ENCODE assay signal across 10 cellular contexts in the genomic region with DNA sequence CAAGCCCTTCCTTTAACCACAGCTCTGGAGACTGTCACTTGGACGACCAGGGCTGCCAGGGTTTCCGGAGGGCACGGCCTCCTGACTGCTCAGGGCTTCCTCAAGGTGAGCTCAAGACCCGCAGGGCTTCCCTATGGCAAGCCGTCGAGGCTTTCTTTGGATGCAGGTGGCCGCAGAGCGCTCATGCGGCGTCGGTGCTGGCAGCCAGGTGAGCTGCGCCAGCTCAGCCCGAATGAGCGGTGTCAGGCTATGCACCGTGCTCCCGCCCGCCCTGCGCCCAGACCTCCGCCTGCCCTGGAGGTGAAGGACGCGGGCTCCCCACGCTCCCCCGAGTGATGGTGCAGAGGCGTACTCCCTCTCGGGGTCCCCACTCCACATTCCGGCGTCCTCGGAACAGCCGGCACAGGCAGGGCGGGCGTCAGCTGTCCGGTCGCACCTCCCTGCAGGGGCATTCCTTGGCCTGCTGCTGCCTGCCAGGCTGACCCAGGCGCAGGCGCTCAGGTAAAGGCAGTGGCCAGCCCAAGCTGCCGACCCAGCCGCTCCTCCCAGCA. TPM values are rescaled to one million over a fixed set of nuclear protein-coding genes. Genes with fewer than 3 reads are reported as not detected.
A peak's percentile ranks its signal among the peaks of the same experiment; 100 is the strongest.
DNase-seq lines count a peak whose midpoint lies in the region; ATAC-seq and TF ChIP-seq lines count a peak whose summit lies in the region.
"Had no signal": no experiment of that assay in that cellular context is flagged by ENCODE, and none has a peak within 500 bp of the region (broad histone marks: within the 10 kb centered on the region; RNA-seq: fewer than 3 reads in every experiment).

No MANE protein-coding gene starts in this region.

- no peak for TF ChIP-seq CTCF in dorsolateral prefrontal cortex (IDR thresholded peaks at IDR 0.05 in 54 of 56, conservative IDR thresholded peaks at IDR 0.05 in 2 of 56; ENCODE audit: low read depth in 1 of 56, partially characterized antibody in 56 of 56)
- no peak for TF ChIP-seq CTCF in left lung (IDR thresholded peaks at IDR 0.05)
- TF ChIP-seq CTCF in spleen (IDR thresholded peaks at IDR 0.05 in 8 of 11, conservative IDR thresholded peaks at IDR 0.05 in 3 of 11) = no peak
- TF ChIP-seq CTCF in endothelial cell (IDR thresholded peaks at IDR 0.05; ENCODE audit: unreplicated experiment) = no peak
- no peak for TF ChIP-seq CTCF in BE2C (IDR thresholded peaks at IDR 0.05; ENCODE audit: low read depth, low read length)

- H3K27ac Mint-ChIP-seq in endothelial cell (ENCODE audit: unreplicated experiment) = no peak overlapping the region

- no peaks in the 10 kb centered on the region for H3K9me3 Mint-ChIP-seq in endothelial cell (ENCODE audit: unreplicated experiment)

- no peak for DNase-seq in dorsolateral prefrontal cortex
- no peak for DNase-seq in left lung
- peak; percentile 64 for DNase-seq in spleen
- no peak for DNase-seq in caudate nucleus (lab: John Stamatoyannopoulos, UW)
- DNase-seq in endothelial cell (ENCODE audit: low spot score) = no peak
- no peak for DNase-seq in BE2C
- DNase-seq in DMS114 treated with DMSO at 0.1 percent for 48 hours (lab: John Stamatoyannopoulos, UW; ENCODE audit: unreplicated experiment) = no peak
- DNase-seq: OCI-M1 had no signal

- H3K36me3 Mint-ChIP-seq in endothelial cell (ENCODE audit: low read depth, unreplicated experiment) = no peaks in the 10 kb centered on the region

- H3K4me1 Mint-ChIP-seq in endothelial cell (ENCODE audit: unreplicated experiment) = peaks cover 52% of the 10 kb centered on the region

- peak; percentile 85 for ATAC-seq in left lung

- H3K27ac ChIP-seq in HUES64 (ENCODE audit: low read depth, low read length) (no peak overlapping the region), dorsolateral prefrontal cortex (peak overlapping the region in 3 of 59 donors; percentile 5 to 52 (median 18)), left lung (peak overlapping the region; percentile 70 to 71), spleen (no peak overlapping the region), caudate nucleus (ENCODE audit: low read depth, low read length) (no peak overlapping the region)
- H3K27ac ChIP-seq: KMS-11 had no signal

- TF ChIP-seq POLR2A in spleen (IDR thresholded peaks at IDR 0.05) = no peak

- intact Hi-C loops in dorsolateral prefrontal cortex (cut with DNase I) (no loop called here), left lung (cut with DNase I) (no loop called here), spleen (cut with DNase I; ENCODE audit: low total_unique reads) (no loop called here)

- H3K36me3 ChIP-seq in HUES64 (ENCODE audit: insufficient read depth, low read length) (no peaks in the 10 kb centered on the region), left lung (no peaks in the 10 kb centered on the region), spleen (no peaks in the 10 kb centered on the region), BE2C (no peaks in the 10 kb centered on the region)

- H3K27me3 Mint-ChIP-seq in endothelial cell (ENCODE audit: unreplicated experiment) = peaks cover 6% of the 10 kb centered on the region

- 29% methylated on average over 37 of the region's 37 CpGs for WGBS in HUES64
- 24 to 36% (median 28%) methylated on average over 4 to 37 of the region's 37 CpGs for WGBS in spleen, 5 donors

- peaks cover 12% of the 10 kb centered on the region for H3K4me1 ChIP-seq in HUES64 (ENCODE audit: insufficient read depth, low read length)
- H3K4me1 ChIP-seq in left lung = peaks cover 4 to 20% of the 10 kb centered on the region in 2 donors
- H3K4me1 ChIP-seq in spleen = peaks cover 6 to 22% (median 17%) of the 10 kb centered on the region in 6 donors
- no peaks in the 10 kb centered on the region for H3K4me1 ChIP-seq in BE2C

- 0 out of 2 replicates have a peak overlapping the region, but pooled peaks have one; percentile 32 for H3K9ac ChIP-seq in HUES64 (ENCODE audit: low read depth, low read length)
- H3K9ac ChIP-seq: KMS-11 had no signal

- H3K27me3 ChIP-seq in HUES64 (ENCODE audit: insufficient read depth, low read length) (peaks cover 40% of the 10 kb centered on the region), dorsolateral prefrontal cortex (peaks cover 0 to 47% (median 16%) of the 10 kb centered on the region in 45 donors), left lung (peaks cover 0 to 55% of the 10 kb centered on the region in 2 donors), spleen (replicated peaks in 1 of 7) (peaks cover 0 to 75% (median 20%) of the 10 kb centered on the region in 7 donors), BE2C (no peaks in the 10 kb centered on the region)

- peak overlapping the region; percentile 59 for H3K4me3 ChIP-seq in HUES64 (ENCODE audit: low read length)
- H3K4me3 ChIP-seq in dorsolateral prefrontal cortex = peak overlapping the region in 57 of 59 donors; percentile 29 to 72 (median 52)
- peak overlapping the region; percentile 28 to 31 for H3K4me3 ChIP-seq in left lung
- peak overlapping the region in 4 of 8 donors; percentile 8 to 57 (median 26) for H3K4me3 ChIP-seq in spleen
- H3K4me3 ChIP-seq in BE2C (ENCODE audit: low read depth, low read length) = no peak overlapping the region

- H3K4me3 Mint-ChIP-seq in endothelial cell (ENCODE audit: unreplicated experiment) = no peak overlapping the region

- H3K9me3 ChIP-seq in HUES64 (ENCODE audit: insufficient read depth, low read depth, low read length) (no peaks in the 10 kb centered on the region), left lung (no peaks in the 10 kb centered on the region), spleen (no peaks in the 10 kb centered on the region), BE2C (no peaks in the 10 kb centered on the region)

RNA-seq across cellular contexts. Expression of a gene that starts 20.8 kb away (rescaled TPM):
- 80.1 TPM for polyA plus RNA-seq in HUES64 (2013, experiment 1 of 2)
- 84.3 TPM for polyA plus RNA-seq in HUES64 (2013, experiment 2 of 2)
- total RNA-seq in dorsolateral prefrontal cortex (10 to 100 TPM in 65 of 120 experiments, 1 to 10 TPM in 55; 3.0 to 28.4 (median 10.7) TPM), left lung (100 to 1,000 TPM in 1 of 2 donors, 10 to 100 TPM in 1; 90.0 to 140 TPM), spleen (10 to 100 TPM; 29.9 to 65.6 (median 51.4) TPM), endothelial cell (ENCODE audit: unreplicated experiment) (301 TPM)
- 10 to 100 TPM; 29.0 to 43.4 (median 35.5) TPM for polyA plus RNA-seq in spleen
- 84.6 TPM for polyA plus RNA-seq in BE2C (2012; ENCODE audit: insufficient read depth, insufficient read length, low read depth)

RNA-seq across cellular contexts. Expression of a gene that starts 33.0 kb away (rescaled TPM):
- not detected for polyA plus RNA-seq in HUES64 (2013, experiment 1 of 2)
- polyA plus RNA-seq in HUES64 (2013, experiment 2 of 2) = not detected
- total RNA-seq in dorsolateral prefrontal cortex (10 to 100 TPM in 10 of 120 experiments, 1 to 10 TPM in 110; 2.0 to 14.5 (median 6.9) TPM), left lung (not detected), spleen (not detected), endothelial cell (ENCODE audit: unreplicated experiment) (0.97 TPM)
- not detected for polyA plus RNA-seq in spleen
- polyA plus RNA-seq in BE2C (2012; ENCODE audit: insufficient read depth, insufficient read length, low read depth) = not detected

Comparison
In these comparisons a context has a peak if more than half of its experiments do, and no peak if none do; other contexts are left out.
1. H3K27ac ChIP-seq: peak in left lung (2 of 2); none in HUES64 (single experiment), spleen (0 of 8) and caudate nucleus (single experiment).